Comparison of ENCODE assay signal across 8 cellular contexts in the genomic region with DNA sequence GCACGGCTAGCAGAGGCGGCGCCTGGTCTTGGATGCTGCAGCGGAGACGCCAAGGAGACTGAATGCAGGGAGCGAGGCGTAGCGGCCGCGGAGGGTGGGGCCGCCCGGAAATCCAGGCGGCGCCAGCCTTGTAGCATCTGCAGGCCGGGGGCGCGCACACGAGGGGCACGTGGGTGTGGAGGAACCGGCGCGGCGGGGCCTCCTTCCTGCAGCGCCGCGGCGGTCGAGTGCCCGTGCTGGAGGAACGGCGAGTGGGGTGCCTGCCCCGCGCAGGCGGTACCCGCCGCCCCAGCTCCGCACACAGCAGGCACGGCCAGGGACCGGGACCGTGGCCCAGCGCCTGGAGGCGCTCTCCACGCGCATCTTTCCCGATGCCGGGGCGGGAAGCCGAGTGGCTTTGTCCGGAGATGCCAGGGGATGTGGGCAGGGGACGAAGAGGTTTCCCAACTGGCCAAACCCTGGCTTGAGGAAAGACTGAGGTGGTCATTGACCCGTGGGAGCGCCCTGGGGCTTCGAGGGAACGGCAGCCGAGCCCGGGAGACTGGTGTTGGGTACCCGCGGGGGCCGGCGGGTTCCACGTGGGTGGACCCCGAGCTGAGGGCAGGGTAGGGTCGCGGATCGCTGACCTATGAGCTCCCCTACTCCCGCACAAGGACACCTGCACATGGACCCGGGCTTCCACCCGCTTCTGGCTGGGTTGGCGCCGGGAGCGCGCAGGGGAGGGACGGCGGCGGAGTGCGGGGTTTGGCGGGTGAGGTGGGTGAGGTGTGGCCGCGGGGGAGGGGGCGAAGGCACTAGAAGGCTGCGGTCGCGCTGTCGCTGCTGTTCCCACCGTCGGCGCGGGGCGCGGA.
DNase-seq lines count a peak whose midpoint lies in the region; ATAC-seq lines count a peak whose summit lies in the region.

No MANE protein-coding gene starts in this region.

- H3K27ac Mint-ChIP-seq in CD4-positive, CD25-positive, alpha-beta regulatory T cell: no peak overlapping the region

- in situ Hi-C loops in GM23248 (cut with MboI): no loop called here

- peak overlapping the region; percentile 80 for H3K4me2 ChIP-seq in GM23248 (ENCODE audit: unreplicated experiment)

- no peaks in the 10 kb centered on the region for H4K20me1 ChIP-seq in GM23248 (ENCODE audit: insufficient read depth)

- peaks cover 8 to 9% of the 10 kb centered on the region in 2 experiments for H3K9me3 ChIP-seq in CD4-positive, CD25-positive, alpha-beta regulatory T cell (ENCODE audit: control insufficient read depth in 2 of 2, low read length in 2 of 2)
- H3K9me3 ChIP-seq in GM23248 (ENCODE audit: low read depth): no peaks in the 10 kb centered on the region
- H3K9me3 ChIP-seq in SK-N-MC (ENCODE audit: low read depth, low read length): no peaks in the 10 kb centered on the region
- H3K9me3 ChIP-seq in ectodermal cell (ENCODE audit: control insufficient read depth, low read length): no peaks in the 10 kb centered on the region

- H3K4me1 ChIP-seq in CD4-positive, CD25-positive, alpha-beta regulatory T cell (ENCODE audit: control insufficient read depth, insufficient read depth, low read length, poor library complexity, severe bottlenecking): peaks cover 43% of the 10 kb centered on the region
- H3K4me1 ChIP-seq in GM23248 (ENCODE audit: insufficient read depth): peaks cover 16% of the 10 kb centered on the region; the same call in 1 of the 2 replicates
- H3K4me1 ChIP-seq in ectodermal cell (ENCODE audit: control insufficient read depth, insufficient read depth, low read length): peaks cover 14% of the 10 kb centered on the region

- H3K27ac ChIP-seq in CD4-positive, CD25-positive, alpha-beta regulatory T cell (ENCODE audit: insufficient read depth, low read length, poor library complexity, severe bottlenecking): no peak overlapping the region
- H3K27ac ChIP-seq in GM23248 (no peak overlapping the region), SK-N-MC (no peak overlapping the region), ectodermal cell (ENCODE audit: insufficient read depth, low read depth, low read length, poor library complexity, severe bottlenecking) (no peak overlapping the region)

- H3K27me3 Mint-ChIP-seq in CD4-positive, CD25-positive, alpha-beta regulatory T cell: peaks cover 84% of the 10 kb centered on the region

- peak in 1 of 3 donors; percentile 59 for DNase-seq in CD4-positive, CD25-positive, alpha-beta regulatory T cell
- DNase-seq in GM23248 (peak; percentile 70), SK-N-MC (ENCODE audit: low read depth, low spot score) (no peak), occipital lobe (lab: John Stamatoyannopoulos, UW) (peak; percentile 64), NCI-H226 (no peak)

- no peaks in the 10 kb centered on the region for H3K79me2 ChIP-seq in GM23248 (ENCODE audit: insufficient read depth)

- peaks cover 0 to 44% (median 31%) of the 10 kb centered on the region in 4 donors for H3K4me1 Mint-ChIP-seq in CD4-positive, CD25-positive, alpha-beta regulatory T cell

- WGBS in GM23248 (ENCODE audit: low coverage in 1 of 2, low lambda C conversion rate in 2 of 2, missing lambda C conversion rate in 2 of 2), 2 experiments: 1 to 2% methylated on average over 62 to 66 of the region's 90 CpGs
- 1% methylated on average over 90 of the region's 90 CpGs for WGBS in ectodermal cell, 2 experiments

- no peaks in the 10 kb centered on the region for H3K9me2 ChIP-seq in GM23248 (ENCODE audit: insufficient read depth)

- no peaks in the 10 kb centered on the region for H3K36me3 Mint-ChIP-seq in CD4-positive, CD25-positive, alpha-beta regulatory T cell

- H3K27me3 ChIP-seq in CD4-positive, CD25-positive, alpha-beta regulatory T cell (ENCODE audit: control insufficient read depth, insufficient read depth, low read length): peaks cover 43% of the 10 kb centered on the region
- H3K27me3 ChIP-seq in GM23248 (replicated peaks; ENCODE audit: insufficient read depth) (peaks cover 71% of the 10 kb centered on the region), ectodermal cell (ENCODE audit: control insufficient read depth, insufficient read depth, low read length, poor library complexity, severe bottlenecking) (peaks cover 80% of the 10 kb centered on the region)

- H3K9ac ChIP-seq in GM23248 (no peak overlapping the region), SK-N-MC (ENCODE audit: insufficient read length) (peak overlapping the region; percentile 32)

- H3K4me3 Mint-ChIP-seq in CD4-positive, CD25-positive, alpha-beta regulatory T cell: peak overlapping the region; percentile 80 to 86 (median 84)

- peak overlapping the region; percentile 77 for H2AFZ ChIP-seq in GM23248

- H3K9me3 Mint-ChIP-seq in CD4-positive, CD25-positive, alpha-beta regulatory T cell: peaks cover 0 to 15% (median 5%) of the 10 kb centered on the region in 7 donors

- H3F3A ChIP-seq in GM23248 (ENCODE audit: insufficient read depth): peaks cover 5% of the 10 kb centered on the region; the same call in 1 of the 2 replicates

- ATAC-seq in CD4-positive, CD25-positive, alpha-beta regulatory T cell (ENCODE audit: low read depth in 2 of 2): peak; percentile 33 to 62
- no peak for ATAC-seq in GM21528 (IDR thresholded peaks at IDR 0.05; ENCODE audit: low FRiP score, unreplicated experiment)
- ATAC-seq in HG03460 (IDR thresholded peaks at IDR 0.05; ENCODE audit: unreplicated experiment): no peak

- H3K4me3 ChIP-seq in CD4-positive, CD25-positive, alpha-beta regulatory T cell (ENCODE audit: low read depth, low read length): no peak overlapping the region
- H3K4me3 ChIP-seq in GM23248: peak overlapping the region; percentile 64
- H3K4me3 ChIP-seq in SK-N-MC: peak overlapping the region; percentile 74
- H3K4me3 ChIP-seq in ectodermal cell (ENCODE audit: insufficient read depth, low read depth, low read length): peak overlapping the region; percentile 38

- no peaks in the 10 kb centered on the region for H3K36me3 ChIP-seq in CD4-positive, CD25-positive, alpha-beta regulatory T cell (ENCODE audit: control insufficient read depth, insufficient read depth, low read length)
- H3K36me3 ChIP-seq in GM23248 (ENCODE audit: low read depth): no peaks in the 10 kb centered on the region
- no peaks in the 10 kb centered on the region for H3K36me3 ChIP-seq in SK-N-MC (ENCODE audit: insufficient read depth, low read length)
- H3K36me3 ChIP-seq in ectodermal cell (ENCODE audit: control insufficient read depth, insufficient read depth, low read length): no peaks in the 10 kb centered on the region

Comparison
In these comparisons a context has a peak if more than half of its experiments do, and no peak if none do; other contexts are left out.
1. ATAC-seq: peak in CD4-positive, CD25-positive, alpha-beta regulatory T cell (2 of 2); none in GM21528 (single experiment) and HG03460 (single experiment).
2. DNase-seq: peak in GM23248 (single experiment) and occipital lobe (single experiment); none in SK-N-MC (single experiment) and NCI-H226 (single experiment).